In the genomic region with DNA sequence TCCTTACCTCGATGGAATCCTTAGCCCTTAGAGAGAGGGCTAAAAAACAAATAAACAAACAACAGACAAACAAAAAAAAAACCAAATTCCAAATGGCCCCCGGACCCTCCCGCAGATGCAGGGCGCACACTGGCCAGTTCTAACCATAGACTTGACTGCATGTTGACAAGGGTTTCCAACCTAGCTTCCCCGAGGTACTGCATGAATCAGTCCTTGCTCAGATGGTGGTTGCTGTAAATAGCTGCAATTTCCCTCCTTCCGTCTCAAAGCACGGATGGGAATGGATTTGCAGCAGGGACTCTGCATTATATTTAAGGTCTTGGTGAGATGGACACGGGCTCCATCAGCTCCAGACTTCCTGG, we compare ENCODE assay signal across 8 cellular contexts.
DNase-seq lines count a peak whose midpoint lies in the region; ATAC-seq and TF ChIP-seq lines count a peak whose summit lies in the region.

No MANE protein-coding gene starts in this region.

- H3K4me1 ChIP-seq in CD8-positive, alpha-beta T cell (ENCODE audit: insufficient read depth, low read length) = peaks cover 11% of the 10 kb centered on the region

- peaks cover 12% of the 10 kb centered on the region for H3K4me1 Mint-ChIP-seq in CD8-positive, alpha-beta T cell (ENCODE audit: low read depth)
- H3K4me1 Mint-ChIP-seq in natural killer cell = peaks cover 8 to 14% of the 10 kb centered on the region in 2 donors

- peaks cover 4% of the 10 kb centered on the region for H3K27me3 Mint-ChIP-seq in CD8-positive, alpha-beta T cell (ENCODE audit: low read depth)
- peaks cover 12 to 20% of the 10 kb centered on the region in 2 donors for H3K27me3 Mint-ChIP-seq in natural killer cell (ENCODE audit: low read depth in 2 of 2)

- peaks cover 4% of the 10 kb centered on the region for H3K9me3 Mint-ChIP-seq in CD8-positive, alpha-beta T cell
- H3K9me3 Mint-ChIP-seq in natural killer cell = no peaks in the 10 kb centered on the region

- no peaks in the 10 kb centered on the region for H3K36me3 ChIP-seq in CD8-positive, alpha-beta T cell (ENCODE audit: insufficient read depth, low read length)

- no peaks in the 10 kb centered on the region for H3K27me3 ChIP-seq in CD8-positive, alpha-beta T cell (ENCODE audit: insufficient read depth, low read length)

- CTCF ChIA-PET in CD8-positive, alpha-beta T cell (lab: Charles Lee) = interaction anchor here (0.6 to 3.3 kb wide), 67 partner anchors 8 to 692 kb away, joined by 3 to 30 read pairs (median 4); no protein-coding TSS in a partner anchor

- H3K9me3 ChIP-seq in CD8-positive, alpha-beta T cell (ENCODE audit: low read length) = no peaks in the 10 kb centered on the region

- no peak overlapping the region for H3K27ac ChIP-seq in CD8-positive, alpha-beta T cell (ENCODE audit: low read depth, low read length)
- H3K27ac ChIP-seq in VCaP = peak overlapping the region; percentile 71

- H3K27ac Mint-ChIP-seq in CD8-positive, alpha-beta T cell = no peak overlapping the region
- peak overlapping the region in 1 of 2 donors; percentile 63 for H3K27ac Mint-ChIP-seq in natural killer cell

- peak; percentile 32 for ATAC-seq in CD8-positive, alpha-beta T cell
- peak; percentile 30 for ATAC-seq in GM19043 (IDR thresholded peaks at IDR 0.05; ENCODE audit: low read depth, unreplicated experiment)
- peak; percentile 35 for ATAC-seq in HG03439 (IDR thresholded peaks at IDR 0.05; ENCODE audit: unreplicated experiment)
- peak; percentile 13 to 34 (median 31) for ATAC-seq in natural killer cell

- intact Hi-C loops in CD8-positive, alpha-beta T cell (cut with DNase I, micrococcal nuclease) = loop anchor here (1.0 to 10.0 kb wide), 11 partner anchors 117 to 549 kb away; a partner anchor contains a TSS
- intact Hi-C loops in natural killer cell (cut with micrococcal nuclease) = loop anchor here (5.0 kb wide), 1 partner anchor 266 kb away; no protein-coding TSS in a partner anchor

- H3K4me3 Mint-ChIP-seq in CD8-positive, alpha-beta T cell = peak overlapping the region; percentile 89
- H3K4me3 Mint-ChIP-seq in natural killer cell = peak overlapping the region; percentile 86

- peak overlapping the region; percentile 63 for H3K4me3 ChIP-seq in CD8-positive, alpha-beta T cell (ENCODE audit: low read depth, low read length)

- no peak for DNase-seq in CD8-positive, alpha-beta T cell
- DNase-seq in fibroblast of peridontal ligament (ENCODE audit: extremely low read depth) (peak; percentile 35), natural killer cell (no peak), retina (no peak), cortex of kidney (lab: John Stamatoyannopoulos, UW) (no peak)

- H3K36me3 Mint-ChIP-seq in CD8-positive, alpha-beta T cell = no peaks in the 10 kb centered on the region
- H3K36me3 Mint-ChIP-seq in natural killer cell = peaks cover under 1% of the 10 kb centered on the region

- TF ChIP-seq CTCF in CD8-positive, alpha-beta T cell (IDR thresholded peaks at IDR 0.05) = no peak
- no peak for TF ChIP-seq CTCF in VCaP (conservative IDR thresholded peaks at IDR 0.05)
- no peak for TF ChIP-seq CTCF in natural killer cell (IDR thresholded peaks at IDR 0.05)

- POLR2A ChIA-PET in CD8-positive, alpha-beta T cell (lab: Charles Lee) = interaction anchor here (0.6 to 1.8 kb wide), 11 partner anchors 8 to 690 kb away, joined by 3 to 6 read pairs (median 3); no protein-coding TSS in a partner anchor
